In the genomic region with DNA sequence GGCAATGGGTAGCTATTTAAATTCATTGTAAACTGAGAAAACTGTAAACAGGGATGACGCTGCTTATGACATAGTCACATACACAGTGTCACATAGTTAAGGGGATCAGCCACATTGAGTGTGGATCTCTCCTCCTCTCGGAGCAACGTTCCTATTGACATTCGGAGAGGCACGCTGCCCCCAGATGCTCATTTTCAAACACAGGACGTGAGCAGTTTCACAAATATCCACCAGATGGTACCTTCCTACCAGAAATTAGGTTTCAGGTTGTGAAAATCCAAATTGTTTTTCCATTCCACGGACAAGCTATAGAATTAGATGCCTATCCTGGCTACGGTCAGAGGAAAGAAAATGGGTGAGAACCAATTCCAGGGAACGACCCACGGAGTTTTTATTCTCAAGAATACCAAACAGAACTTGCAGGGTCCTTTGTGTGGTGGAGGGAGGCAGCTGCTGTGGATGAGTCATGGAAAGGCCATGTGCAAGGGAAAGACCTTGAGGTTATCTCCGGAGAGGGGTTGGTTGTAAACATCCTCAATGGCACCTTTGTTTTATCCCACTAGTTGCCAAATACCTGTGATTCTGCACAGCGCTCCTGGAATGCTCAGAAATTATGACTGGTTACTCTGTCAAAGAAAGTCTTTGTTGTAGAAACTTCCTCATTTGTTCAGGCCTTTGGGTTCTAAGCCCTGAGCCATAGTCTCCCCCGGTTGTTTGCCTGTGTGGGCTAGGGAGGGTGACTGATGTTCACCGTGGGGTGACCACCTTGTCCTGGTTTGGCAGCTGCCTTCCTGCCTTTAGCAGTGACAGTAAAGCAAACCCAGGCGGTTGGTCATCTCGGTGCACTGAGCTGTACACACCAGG, we compare ENCODE assay signal across 1 cellular context.
TF ChIP-seq lines count a peak whose summit lies in the region.

No MANE protein-coding gene starts in this region.

TF ChIP-seq in HepG2, 621 proteins besides CTCF, POLR2A, EP300 and RAD21 (continued from another document and continues in another):
- TF ChIP-seq, protein P1, sequence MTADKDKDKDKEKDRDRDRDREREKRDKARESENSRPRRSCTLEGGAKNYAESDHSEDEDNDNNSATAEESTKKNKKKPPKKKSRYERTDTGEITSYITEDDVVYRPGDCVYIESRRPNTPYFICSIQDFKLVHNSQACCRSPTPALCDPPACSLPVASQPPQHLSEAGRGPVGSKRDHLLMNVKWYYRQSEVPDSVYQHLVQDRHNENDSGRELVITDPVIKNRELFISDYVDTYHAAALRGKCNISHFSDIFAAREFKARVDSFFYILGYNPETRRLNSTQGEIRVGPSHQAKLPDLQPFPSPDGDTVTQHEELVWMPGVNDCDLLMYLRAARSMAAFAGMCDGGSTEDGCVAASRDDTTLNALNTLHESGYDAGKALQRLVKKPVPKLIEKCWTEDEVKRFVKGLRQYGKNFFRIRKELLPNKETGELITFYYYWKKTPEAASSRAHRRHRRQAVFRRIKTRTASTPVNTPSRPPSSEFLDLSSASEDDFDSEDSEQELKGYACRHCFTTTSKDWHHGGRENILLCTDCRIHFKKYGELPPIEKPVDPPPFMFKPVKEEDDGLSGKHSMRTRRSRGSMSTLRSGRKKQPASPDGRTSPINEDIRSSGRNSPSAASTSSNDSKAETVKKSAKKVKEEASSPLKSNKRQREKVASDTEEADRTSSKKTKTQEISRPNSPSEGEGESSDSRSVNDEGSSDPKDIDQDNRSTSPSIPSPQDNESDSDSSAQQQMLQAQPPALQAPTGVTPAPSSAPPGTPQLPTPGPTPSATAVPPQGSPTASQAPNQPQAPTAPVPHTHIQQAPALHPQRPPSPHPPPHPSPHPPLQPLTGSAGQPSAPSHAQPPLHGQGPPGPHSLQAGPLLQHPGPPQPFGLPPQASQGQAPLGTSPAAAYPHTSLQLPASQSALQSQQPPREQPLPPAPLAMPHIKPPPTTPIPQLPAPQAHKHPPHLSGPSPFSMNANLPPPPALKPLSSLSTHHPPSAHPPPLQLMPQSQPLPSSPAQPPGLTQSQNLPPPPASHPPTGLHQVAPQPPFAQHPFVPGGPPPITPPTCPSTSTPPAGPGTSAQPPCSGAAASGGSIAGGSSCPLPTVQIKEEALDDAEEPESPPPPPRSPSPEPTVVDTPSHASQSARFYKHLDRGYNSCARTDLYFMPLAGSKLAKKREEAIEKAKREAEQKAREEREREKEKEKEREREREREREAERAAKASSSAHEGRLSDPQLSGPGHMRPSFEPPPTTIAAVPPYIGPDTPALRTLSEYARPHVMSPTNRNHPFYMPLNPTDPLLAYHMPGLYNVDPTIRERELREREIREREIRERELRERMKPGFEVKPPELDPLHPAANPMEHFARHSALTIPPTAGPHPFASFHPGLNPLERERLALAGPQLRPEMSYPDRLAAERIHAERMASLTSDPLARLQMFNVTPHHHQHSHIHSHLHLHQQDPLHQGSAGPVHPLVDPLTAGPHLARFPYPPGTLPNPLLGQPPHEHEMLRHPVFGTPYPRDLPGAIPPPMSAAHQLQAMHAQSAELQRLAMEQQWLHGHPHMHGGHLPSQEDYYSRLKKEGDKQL (CRISPR knock-in tag; IDR thresholded peaks at IDR 0.05; ENCODE audit: low read depth), result peak; percentile 87
- TF ChIP-seq, protein P2, sequence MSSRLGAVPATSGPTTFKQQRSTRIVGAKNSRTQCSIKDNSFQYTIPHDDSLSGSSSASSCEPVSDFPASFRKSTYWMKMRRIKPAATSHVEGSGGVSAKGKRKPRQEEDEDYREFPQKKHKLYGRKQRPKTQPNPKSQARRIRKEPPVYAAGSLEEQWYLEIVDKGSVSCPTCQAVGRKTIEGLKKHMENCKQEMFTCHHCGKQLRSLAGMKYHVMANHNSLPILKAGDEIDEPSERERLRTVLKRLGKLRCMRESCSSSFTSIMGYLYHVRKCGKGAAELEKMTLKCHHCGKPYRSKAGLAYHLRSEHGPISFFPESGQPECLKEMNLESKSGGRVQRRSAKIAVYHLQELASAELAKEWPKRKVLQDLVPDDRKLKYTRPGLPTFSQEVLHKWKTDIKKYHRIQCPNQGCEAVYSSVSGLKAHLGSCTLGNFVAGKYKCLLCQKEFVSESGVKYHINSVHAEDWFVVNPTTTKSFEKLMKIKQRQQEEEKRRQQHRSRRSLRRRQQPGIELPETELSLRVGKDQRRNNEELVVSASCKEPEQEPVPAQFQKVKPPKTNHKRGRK (CRISPR knock-in tag; IDR thresholded peaks at IDR 0.05), result 0 out of 2 replicates have a peak, but pooled peaks have one; percentile 15
- 0 out of 2 replicates have a peak, but pooled peaks have one; percentile 7 for TF ChIP-seq ZNF652 (CRISPR knock-in tag; IDR thresholded peaks at IDR 0.05; ENCODE audit: borderline replicate concordance, low read depth)
- peak; percentile 48; the same call in 1 of the 2 replicates for TF ChIP-seq RFX5 (IDR thresholded peaks at IDR 0.05; ENCODE audit: low read depth, low read length)
- TF ChIP-seq POLR2G (IDR thresholded peaks at IDR 0.05; ENCODE audit: low read depth, low read length), result peak; percentile 53
- peak; percentile 68 for TF ChIP-seq U2AF1 (optimal IDR thresholded peaks at IDR 0.05; ENCODE audit: low read depth, low read length)
- no peak for TF ChIP-seq ZNF776 (CRISPR knock-in tag; IDR thresholded peaks at IDR 0.05)
- no peak for TF ChIP-seq ZNF383 (CRISPR knock-in tag; IDR thresholded peaks at IDR 0.05; ENCODE audit: borderline replicate concordance)
- no peak for TF ChIP-seq PCBP2 (optimal IDR thresholded peaks at IDR 0.05; ENCODE audit: low read depth, low read length, poor library complexity, severe bottlenecking)
- TF ChIP-seq ZBTB8A (CRISPR knock-in tag; IDR thresholded peaks at IDR 0.05; ENCODE audit: borderline replicate concordance, low read depth), result no peak
- TF ChIP-seq ZNF619 (CRISPR knock-in tag; IDR thresholded peaks at IDR 0.05), result peak; percentile 61
- TF ChIP-seq, protein P3, sequence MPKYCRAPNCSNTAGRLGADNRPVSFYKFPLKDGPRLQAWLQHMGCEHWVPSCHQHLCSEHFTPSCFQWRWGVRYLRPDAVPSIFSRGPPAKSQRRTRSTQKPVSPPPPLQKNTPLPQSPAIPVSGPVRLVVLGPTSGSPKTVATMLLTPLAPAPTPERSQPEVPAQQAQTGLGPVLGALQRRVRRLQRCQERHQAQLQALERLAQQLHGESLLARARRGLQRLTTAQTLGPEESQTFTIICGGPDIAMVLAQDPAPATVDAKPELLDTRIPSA (CRISPR knock-in tag; IDR thresholded peaks at IDR 0.05; ENCODE audit: borderline replicate concordance), result no peak
- TF ChIP-seq YEATS4 (CRISPR knock-in tag; IDR thresholded peaks at IDR 0.05; ENCODE audit: borderline replicate concordance), result peak; percentile 70
- TF ChIP-seq, protein P4, sequence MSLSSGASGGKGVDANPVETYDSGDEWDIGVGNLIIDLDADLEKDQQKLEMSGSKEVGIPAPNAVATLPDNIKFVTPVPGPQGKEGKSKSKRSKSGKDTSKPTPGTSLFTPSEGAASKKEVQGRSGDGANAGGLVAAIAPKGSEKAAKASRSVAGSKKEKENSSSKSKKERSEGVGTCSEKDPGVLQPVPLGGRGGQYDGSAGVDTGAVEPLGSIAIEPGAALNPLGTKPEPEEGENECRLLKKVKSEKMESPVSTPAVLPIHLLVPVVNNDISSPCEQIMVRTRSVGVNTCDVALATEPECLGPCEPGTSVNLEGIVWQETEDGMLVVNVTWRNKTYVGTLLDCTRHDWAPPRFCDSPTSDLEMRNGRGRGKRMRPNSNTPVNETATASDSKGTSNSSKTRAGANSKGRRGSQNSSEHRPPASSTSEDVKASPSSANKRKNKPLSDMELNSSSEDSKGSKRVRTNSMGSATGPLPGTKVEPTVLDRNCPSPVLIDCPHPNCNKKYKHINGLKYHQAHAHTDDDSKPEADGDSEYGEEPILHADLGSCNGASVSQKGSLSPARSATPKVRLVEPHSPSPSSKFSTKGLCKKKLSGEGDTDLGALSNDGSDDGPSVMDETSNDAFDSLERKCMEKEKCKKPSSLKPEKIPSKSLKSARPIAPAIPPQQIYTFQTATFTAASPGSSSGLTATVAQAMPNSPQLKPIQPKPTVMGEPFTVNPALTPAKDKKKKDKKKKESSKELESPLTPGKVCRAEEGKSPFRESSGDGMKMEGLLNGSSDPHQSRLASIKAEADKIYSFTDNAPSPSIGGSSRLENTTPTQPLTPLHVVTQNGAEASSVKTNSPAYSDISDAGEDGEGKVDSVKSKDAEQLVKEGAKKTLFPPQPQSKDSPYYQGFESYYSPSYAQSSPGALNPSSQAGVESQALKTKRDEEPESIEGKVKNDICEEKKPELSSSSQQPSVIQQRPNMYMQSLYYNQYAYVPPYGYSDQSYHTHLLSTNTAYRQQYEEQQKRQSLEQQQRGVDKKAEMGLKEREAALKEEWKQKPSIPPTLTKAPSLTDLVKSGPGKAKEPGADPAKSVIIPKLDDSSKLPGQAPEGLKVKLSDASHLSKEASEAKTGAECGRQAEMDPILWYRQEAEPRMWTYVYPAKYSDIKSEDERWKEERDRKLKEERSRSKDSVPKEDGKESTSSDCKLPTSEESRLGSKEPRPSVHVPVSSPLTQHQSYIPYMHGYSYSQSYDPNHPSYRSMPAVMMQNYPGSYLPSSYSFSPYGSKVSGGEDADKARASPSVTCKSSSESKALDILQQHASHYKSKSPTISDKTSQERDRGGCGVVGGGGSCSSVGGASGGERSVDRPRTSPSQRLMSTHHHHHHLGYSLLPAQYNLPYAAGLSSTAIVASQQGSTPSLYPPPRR (CRISPR knock-in tag; IDR thresholded peaks at IDR 0.05; ENCODE audit: borderline replicate concordance), result peak; percentile 82
- TF ChIP-seq, protein P5, sequence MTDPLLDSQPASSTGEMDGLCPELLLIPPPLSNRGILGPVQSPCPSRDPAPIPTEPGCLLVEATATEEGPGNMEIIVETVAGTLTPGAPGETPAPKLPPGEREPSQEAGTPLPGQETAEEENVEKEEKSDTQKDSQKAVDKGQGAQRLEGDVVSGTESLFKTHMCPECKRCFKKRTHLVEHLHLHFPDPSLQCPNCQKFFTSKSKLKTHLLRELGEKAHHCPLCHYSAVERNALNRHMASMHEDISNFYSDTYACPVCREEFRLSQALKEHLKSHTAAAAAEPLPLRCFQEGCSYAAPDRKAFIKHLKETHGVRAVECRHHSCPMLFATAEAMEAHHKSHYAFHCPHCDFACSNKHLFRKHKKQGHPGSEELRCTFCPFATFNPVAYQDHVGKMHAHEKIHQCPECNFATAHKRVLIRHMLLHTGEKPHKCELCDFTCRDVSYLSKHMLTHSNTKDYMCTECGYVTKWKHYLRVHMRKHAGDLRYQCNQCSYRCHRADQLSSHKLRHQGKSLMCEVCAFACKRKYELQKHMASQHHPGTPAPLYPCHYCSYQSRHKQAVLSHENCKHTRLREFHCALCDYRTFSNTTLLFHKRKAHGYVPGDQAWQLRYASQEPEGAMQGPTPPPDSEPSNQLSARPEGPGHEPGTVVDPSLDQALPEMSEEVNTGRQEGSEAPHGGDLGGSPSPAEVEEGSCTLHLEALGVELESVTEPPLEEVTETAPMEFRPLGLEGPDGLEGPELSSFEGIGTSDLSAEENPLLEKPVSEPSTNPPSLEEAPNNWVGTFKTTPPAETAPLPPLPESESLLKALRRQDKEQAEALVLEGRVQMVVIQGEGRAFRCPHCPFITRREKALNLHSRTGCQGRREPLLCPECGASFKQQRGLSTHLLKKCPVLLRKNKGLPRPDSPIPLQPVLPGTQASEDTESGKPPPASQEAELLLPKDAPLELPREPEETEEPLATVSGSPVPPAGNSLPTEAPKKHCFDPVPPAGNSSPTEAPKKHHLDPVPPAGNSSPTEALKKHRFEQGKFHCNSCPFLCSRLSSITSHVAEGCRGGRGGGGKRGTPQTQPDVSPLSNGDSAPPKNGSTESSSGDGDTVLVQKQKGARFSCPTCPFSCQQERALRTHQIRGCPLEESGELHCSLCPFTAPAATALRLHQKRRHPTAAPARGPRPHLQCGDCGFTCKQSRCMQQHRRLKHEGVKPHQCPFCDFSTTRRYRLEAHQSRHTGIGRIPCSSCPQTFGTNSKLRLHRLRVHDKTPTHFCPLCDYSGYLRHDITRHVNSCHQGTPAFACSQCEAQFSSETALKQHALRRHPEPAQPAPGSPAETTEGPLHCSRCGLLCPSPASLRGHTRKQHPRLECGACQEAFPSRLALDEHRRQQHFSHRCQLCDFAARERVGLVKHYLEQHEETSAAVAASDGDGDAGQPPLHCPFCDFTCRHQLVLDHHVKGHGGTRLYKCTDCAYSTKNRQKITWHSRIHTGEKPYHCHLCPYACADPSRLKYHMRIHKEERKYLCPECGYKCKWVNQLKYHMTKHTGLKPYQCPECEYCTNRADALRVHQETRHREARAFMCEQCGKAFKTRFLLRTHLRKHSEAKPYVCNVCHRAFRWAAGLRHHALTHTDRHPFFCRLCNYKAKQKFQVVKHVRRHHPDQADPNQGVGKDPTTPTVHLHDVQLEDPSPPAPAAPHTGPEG (CRISPR knock-in tag; IDR thresholded peaks at IDR 0.05), result no peak
- TF ChIP-seq SMAD9 (CRISPR knock-in tag; IDR thresholded peaks at IDR 0.05), result no peak; the same call in 1 of the 2 replicates
- peak; percentile 96 for TF ChIP-seq GATA4 (IDR thresholded peaks at IDR 0.05; ENCODE audit: borderline replicate concordance, low read depth)
- TF ChIP-seq ELF4 (CRISPR knock-in tag; IDR thresholded peaks at IDR 0.05; ENCODE audit: borderline replicate concordance), result peak; percentile 80; the same call in 1 of the 2 replicates
- peak; percentile 50; the same call in 1 of the 2 replicates for TF ChIP-seq THAP11 (CRISPR knock-in tag; IDR thresholded peaks at IDR 0.05)
- no peak for TF ChIP-seq STAT5B (CRISPR knock-in tag; IDR thresholded peaks at IDR 0.05)
- TF ChIP-seq ZNF337 (CRISPR knock-in tag; IDR thresholded peaks at IDR 0.05; ENCODE audit: borderline replicate concordance, low read depth), result peak; percentile 81; the same call in 1 of the 2 replicates
- TF ChIP-seq NR2F2 (IDR thresholded peaks at IDR 0.05; ENCODE audit: borderline replicate concordance, low read depth), result peak; percentile 91
- TF ChIP-seq ZNF12 (CRISPR knock-in tag; IDR thresholded peaks at IDR 0.05), result peak; percentile 72
- no peak for TF ChIP-seq TAF15 (IDR thresholded peaks at IDR 0.05; ENCODE audit: low read depth, low read length, poor library complexity, severe bottlenecking)
- TF ChIP-seq, protein P6, sequence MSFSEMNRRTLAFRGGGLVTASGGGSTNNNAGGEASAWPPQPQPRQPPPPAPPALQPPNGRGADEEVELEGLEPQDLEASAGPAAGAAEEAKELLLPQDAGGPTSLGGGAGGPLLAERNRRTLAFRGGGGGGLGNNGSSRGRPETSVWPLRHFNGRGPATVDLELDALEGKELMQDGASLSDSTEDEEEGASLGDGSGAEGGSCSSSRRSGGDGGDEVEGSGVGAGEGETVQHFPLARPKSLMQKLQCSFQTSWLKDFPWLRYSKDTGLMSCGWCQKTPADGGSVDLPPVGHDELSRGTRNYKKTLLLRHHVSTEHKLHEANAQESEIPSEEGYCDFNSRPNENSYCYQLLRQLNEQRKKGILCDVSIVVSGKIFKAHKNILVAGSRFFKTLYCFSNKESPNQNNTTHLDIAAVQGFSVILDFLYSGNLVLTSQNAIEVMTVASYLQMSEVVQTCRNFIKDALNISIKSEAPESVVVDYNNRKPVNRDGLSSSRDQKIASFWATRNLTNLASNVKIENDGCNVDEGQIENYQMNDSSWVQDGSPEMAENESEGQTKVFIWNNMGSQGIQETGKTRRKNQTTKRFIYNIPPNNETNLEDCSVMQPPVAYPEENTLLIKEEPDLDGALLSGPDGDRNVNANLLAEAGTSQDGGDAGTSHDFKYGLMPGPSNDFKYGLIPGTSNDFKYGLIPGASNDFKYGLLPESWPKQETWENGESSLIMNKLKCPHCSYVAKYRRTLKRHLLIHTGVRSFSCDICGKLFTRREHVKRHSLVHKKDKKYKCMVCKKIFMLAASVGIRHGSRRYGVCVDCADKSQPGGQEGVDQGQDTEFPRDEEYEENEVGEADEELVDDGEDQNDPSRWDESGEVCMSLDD (CRISPR knock-in tag; IDR thresholded peaks at IDR 0.05; ENCODE audit: borderline replicate concordance), result peak; percentile 84; the same call in 1 of the 2 replicates
- TF ChIP-seq SNRNP70 (IDR thresholded peaks at IDR 0.05; ENCODE audit: low read depth, low read length), result no peak
- TF ChIP-seq ZNF883 (CRISPR knock-in tag; IDR thresholded peaks at IDR 0.05; ENCODE audit: not compliant biosample characterization), result no peak
- TF ChIP-seq TOPORS (CRISPR knock-in tag; IDR thresholded peaks at IDR 0.05), result no peak
